In the genomic region with DNA sequence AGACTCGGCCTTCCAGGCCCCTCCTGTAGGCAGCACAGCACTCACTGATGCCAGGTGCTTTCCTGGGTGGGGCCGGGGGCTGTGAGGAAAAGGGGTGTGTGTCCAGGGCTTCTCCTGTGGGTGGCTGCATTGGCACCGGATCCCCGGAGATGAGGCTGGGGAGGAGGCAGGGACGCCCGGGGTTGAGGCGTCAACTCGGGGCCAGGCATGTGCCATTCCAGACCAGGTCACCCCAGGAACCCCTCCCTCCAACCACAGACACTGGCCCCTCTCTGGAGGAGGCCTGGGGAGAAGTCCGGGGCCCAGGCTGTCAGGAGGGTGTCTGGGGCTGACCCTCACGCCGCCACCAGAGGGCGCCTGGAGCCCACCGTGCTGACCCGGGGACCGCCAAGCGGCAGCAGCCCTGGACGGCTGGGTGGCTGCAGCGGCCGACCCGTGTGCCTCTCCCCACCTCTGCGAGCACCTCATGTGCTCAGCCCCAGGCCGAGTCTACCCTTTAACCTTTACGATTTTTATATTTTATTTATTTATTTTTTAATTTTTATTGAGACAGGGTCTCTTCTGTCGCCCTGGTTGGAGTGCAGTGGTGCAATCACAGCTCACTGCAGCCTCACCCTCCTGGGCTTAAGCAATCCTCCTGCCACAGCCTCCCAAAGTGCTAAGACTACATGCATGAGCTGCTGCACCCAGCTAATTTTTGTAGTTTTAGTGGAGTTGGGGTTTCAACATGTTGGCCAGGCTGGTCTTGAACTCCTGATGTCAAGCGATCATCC, we compare ENCODE assay signal across 7 cellular contexts. TPM values are rescaled to one million over a fixed set of nuclear protein-coding genes. Genes with fewer than 3 reads are reported as not detected.
DNase-seq lines count a peak whose midpoint lies in the region; ATAC-seq and TF ChIP-seq lines count a peak whose summit lies in the region.

No MANE protein-coding gene starts in this region.

- DNase-seq in GM12865 (ENCODE audit: low read depth), result peak; percentile 82
- peak; percentile 52 for DNase-seq in NCI-H1092 (lab: John Stamatoyannopoulos, UW)
- DNase-seq in activated CD4-positive, CD25-positive, alpha-beta regulatory T cell treated with anti-CD3 and anti-CD28 coated beads, Interleukin-2, amount 50 U/mL, for 72 hours, result peak; percentile 84
- DNase-seq in cardiac fibroblast (ENCODE audit: low read depth in 2 of 2), result peak; percentile 70 to 74
- no peak for DNase-seq in kidney epithelial cell (ENCODE audit: low read depth)
- peak; percentile 82 for DNase-seq in stimulated activated CD4-positive, alpha-beta T cell treated with anti-CD3 and anti-CD28 coated beads, Interleukin-4, amount 100 ng/mL, for 1 hour

- ATAC-seq in HG02884 (IDR thresholded peaks at IDR 0.05; ENCODE audit: unreplicated experiment), result no peak

- H3K4me3 ChIP-seq in GM12865 (ENCODE audit: low read depth, low read length) (no peak overlapping the region), cardiac fibroblast (replicated peaks in 1 of 2; ENCODE audit: low read depth in 2 of 2, low read length in 2 of 2) (no peak overlapping the region), kidney epithelial cell (ENCODE audit: low read depth, low read length) (no peak overlapping the region)

- H3K36me3 ChIP-seq in kidney epithelial cell (ENCODE audit: control insufficient read depth, insufficient read depth, low read length), result no peaks in the 10 kb centered on the region

- peaks cover 47% of the 10 kb centered on the region for H3K27me3 ChIP-seq in kidney epithelial cell (ENCODE audit: control insufficient read depth, insufficient read depth, low read length)

- TF ChIP-seq CTCF in GM12865 (IDR thresholded peaks at IDR 0.05; ENCODE audit: insufficient read depth, low read depth, low read length, missing control alignments) (peak; percentile 91), cardiac fibroblast (IDR thresholded peaks at IDR 0.05; ENCODE audit: low read depth, low read length) (peak; percentile 80), kidney epithelial cell (IDR thresholded peaks at IDR 0.05; ENCODE audit: insufficient read depth, low read length, poor library complexity, severe bottlenecking) (peak; percentile 88)

RNA-seq across cellular contexts. Expression of a gene that starts 3.2 kb away (rescaled TPM):
- total RNA-seq in kidney epithelial cell, result 116 and 161 TPM in 2 replicates

RNA-seq across cellular contexts. Expression of a gene that starts 6.1 kb away (rescaled TPM):
- total RNA-seq in kidney epithelial cell, result 0.17 and 0.82 TPM in 2 replicates

RNA-seq across cellular contexts. Expression of a gene that starts 9.2 kb away (rescaled TPM):
- total RNA-seq in kidney epithelial cell, result 42.4 and 61.9 TPM in 2 replicates

RNA-seq across cellular contexts. Expression of a gene that starts 14.5 kb away (rescaled TPM):
- 2.5 and 6.1 TPM in 2 replicates for total RNA-seq in kidney epithelial cell

RNA-seq across cellular contexts. Expression of a gene that starts 15.2 kb away (rescaled TPM):
- total RNA-seq in kidney epithelial cell, result 17.7 and 18.8 TPM in 2 replicates
